In genomic region chr14:83535396-83535906, GRCh38 we compare ENCODE assay signal across 32 cellular contexts.
"Had no signal": no experiment of that assay in that cellular context is flagged by ENCODE, and none has a peak within 500 bp of the region (broad histone marks: within the 10 kb centered on the region; RNA-seq: fewer than 3 reads in every experiment).

No MANE protein-coding gene starts in this region.

- H3K9me3 ChIP-seq: adrenal gland, ascending aorta had no signal

- ATAC-seq: activated CD8-positive, alpha-beta T cell treated with anti-CD3 and anti-CD28 coated beads for 36 hours; activated naive CD4-positive, alpha-beta T cell treated with anti-CD3 and anti-CD28 coated beads, Interleukin-2, amount 50 U/mL, for 72 hours; activated T-cell treated with anti-CD3 and anti-CD28 coated beads, Interleukin-2, amount 50 U/mL, for 4 hours; activated T-cell treated with anti-CD3 and anti-CD28 coated beads, Interleukin-2, amount 50 U/mL, for 72 hours; activated T-helper 17 cell treated with anti-CD3 and anti-CD28 coated beads, Interleukin-2, amount 50 U/mL, for 72 hours had no signal

- H3K36me3 ChIP-seq: adrenal gland, ascending aorta, cardiac muscle cell had no signal

- DNase-seq: activated B cell treated with CpG ODN at 0.5 μM for 24 hours; activated CD4-positive, alpha-beta memory T cell treated with anti-CD3 and anti-CD28 coated beads for 36 hours; activated CD4-positive, alpha-beta T cell treated with anti-CD3 and anti-CD28 coated beads for 4 hours; activated CD4-positive, alpha-beta T cell treated with anti-CD3 and anti-CD28 coated beads, Interleukin-2, amount 10 ng/mL, durations not matched to agents 24 days and 14 days; activated CD4-positive, alpha-beta T cell treated with anti-CD3 and anti-CD28 coated beads, Interleukin-2, amount 50 U/mL, for 1 hour; activated CD4-positive, alpha-beta T cell treated with anti-CD3 and anti-CD28 coated beads, Interleukin-2, amount 50 U/mL, for 4 hours; activated CD4-positive, CD25-positive, alpha-beta regulatory T cell treated with anti-CD3 and anti-CD28 coated beads, Interleukin-2, amount 50 U/mL, for 72 hours; activated CD8-positive, alpha-beta memory T cell treated with anti-CD3 and anti-CD28 coated beads, Interleukin-2, amount 50 U/mL, for 4 hours; activated CD8-positive, alpha-beta T cell treated with anti-CD3 and anti-CD28 coated beads for 36 hours; activated effector memory CD4-positive, alpha-beta T cell treated with anti-CD3 and anti-CD28 coated beads, Interleukin-2, amount 50 U/mL, for 16 hours; activated gamma-delta T cell treated with Interleukin-2 at 50 U/mL for 16 hours; activated naive CD4-positive, alpha-beta T cell; activated naive CD4-positive, alpha-beta T cell treated with anti-CD3 and anti-CD28 coated beads for 36 hours; activated naive CD4-positive, alpha-beta T cell treated with anti-CD3 and anti-CD28 coated beads, Interleukin-2, amount 50 U/mL, for 16 hours; activated naive CD8-positive, alpha-beta T cell treated with anti-CD3 and anti-CD28 coated beads for 36 hours; activated T-cell treated with anti-CD3 and anti-CD28 coated beads for 4 hours; activated T-cell treated with anti-CD3 and anti-CD28 coated beads, Interleukin-2, amount 50 U/mL, for 1 hour; activated T-cell treated with anti-CD3 and anti-CD28 coated beads, Interleukin-2, amount 50 U/mL, for 4 hours; activated T-cell treated with anti-CD3 and anti-CD28 coated beads, Interleukin-2, amount 50 U/mL, for 72 hours; adrenal gland; amygdala; anterior cingulate cortex; cerebellar nuclear complex; T-helper 2 cell; T-helper 9 cell had no signal

- H3K27ac ChIP-seq: adrenal gland, ascending aorta, cardiac muscle cell, VCaP had no signal

- H3K27me3 ChIP-seq: adrenal gland, ascending aorta, cardiac muscle cell had no signal

- H3K4me1 ChIP-seq: adrenal gland, ascending aorta had no signal

- H3K4me3 ChIP-seq: adrenal gland, ascending aorta, cardiac muscle cell had no signal

- FAIRE-seq: bronchial epithelial cell, TTC549 had no signal
